In the genomic region with DNA sequence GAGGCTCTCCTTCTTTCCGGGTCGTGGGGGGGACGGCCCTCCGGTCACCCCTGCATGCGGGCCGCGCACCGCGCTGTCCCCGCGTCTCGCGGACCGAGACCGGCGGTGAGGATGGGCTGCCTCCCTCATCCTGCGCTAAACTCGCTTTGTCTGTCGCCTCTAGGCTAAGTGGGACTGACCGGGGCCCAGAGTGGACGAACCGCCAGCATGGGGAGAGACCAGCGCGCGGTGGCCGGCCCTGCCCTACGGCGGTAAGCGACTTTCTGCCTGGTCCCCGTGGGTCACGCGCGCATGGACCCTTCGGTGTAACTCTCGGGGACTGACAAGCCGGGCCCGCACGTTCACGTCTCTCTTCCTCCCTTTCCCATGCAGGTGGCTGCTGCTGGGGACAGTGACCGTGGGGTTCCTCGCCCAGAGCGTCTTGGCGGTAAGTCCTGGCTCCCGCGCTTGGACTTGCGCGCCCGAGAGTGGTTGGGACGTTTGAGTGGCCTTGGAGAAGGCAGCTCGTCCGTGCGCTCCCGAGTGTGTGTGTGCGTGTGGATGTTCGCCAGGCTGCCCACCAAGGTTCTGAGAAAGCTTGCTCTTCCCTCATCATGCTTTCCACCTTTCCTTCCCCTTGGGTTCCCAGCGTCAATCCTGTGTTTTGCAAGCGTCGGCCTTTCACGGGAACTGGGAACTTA, we compare ENCODE assay signal across 10 cellular contexts. TPM values are rescaled to one million over a fixed set of nuclear protein-coding genes. Genes with fewer than 3 reads are reported as not detected.
DNase-seq lines count a peak whose midpoint lies in the region; ATAC-seq and TF ChIP-seq lines count a peak whose summit lies in the region.
"Had no signal": no experiment of that assay in that cellular context is flagged by ENCODE, and none has a peak within 500 bp of the region (broad histone marks: within the 10 kb centered on the region; RNA-seq: fewer than 3 reads in every experiment).

No MANE protein-coding gene starts in this region.

- H3K36me3 Mint-ChIP-seq in GM23338 (ENCODE audit: low read depth), result peaks cover 2% of the 10 kb centered on the region; the same call in 1 of the 3 replicates
- H3K36me3 Mint-ChIP-seq in activated T-helper 1 cell treated with anti-CD3 and anti-CD28 coated beads, Interleukin-12 subunit alpha, Interleukin-12 subunit beta, Interleukin-2, Interleukin-4 antibody, amounts not matched to agents 30 ng/mL and 10 ng/mL and 1 ng/mL, durations not matched to agents 14 hours and 24 hours and 36 hours (ENCODE audit: low read depth), result no peaks in the 10 kb centered on the region
- H3K36me3 Mint-ChIP-seq: activated naive CD4-positive, alpha-beta T cell treated with anti-CD3 and anti-CD28 coated beads, Interleukin-2, amount 50 U/mL, for 24 hours had no signal

- peak; percentile 14 for ATAC-seq in GM23338

- H3K4me3 ChIP-seq in GM23338, result peak overlapping the region; percentile 98
- peak overlapping the region; percentile 83 for H3K4me3 ChIP-seq in left ventricle myocardium inferior
- peak overlapping the region; percentile 72 for H3K4me3 ChIP-seq in rectal smooth muscle tissue (ENCODE audit: low read length)

- intact Hi-C loops in activated T-helper 1 cell treated with anti-CD3 and anti-CD28 coated beads, Interleukin-12 subunit alpha, Interleukin-12 subunit beta, Interleukin-2, Interleukin-4 antibody, amounts not matched to agents 30 ng/mL and 10 ng/mL and 1 ng/mL, durations not matched to agents 14 hours and 24 hours and 36 hours (cut with micrococcal nuclease), result loop anchor here (5.0 kb wide), 2 partner anchors 104 to 1754 kb away; no protein-coding TSS in a partner anchor
- intact Hi-C loops in left ventricle myocardium inferior (cut with micrococcal nuclease), result loop anchor here (10.0 kb wide), 2 partner anchors 83 to 107 kb away; no protein-coding TSS in a partner anchor

- H3K27ac Mint-ChIP-seq in GM23338, result peak overlapping the region; percentile 89; the same call in 1 of the 2 replicates
- H3K27ac Mint-ChIP-seq in activated T-helper 1 cell treated with anti-CD3 and anti-CD28 coated beads, Interleukin-12 subunit alpha, Interleukin-12 subunit beta, Interleukin-2, Interleukin-4 antibody, amounts not matched to agents 30 ng/mL and 10 ng/mL and 1 ng/mL, durations not matched to agents 14 hours and 24 hours and 36 hours, result peak overlapping the region; percentile 78
- H3K27ac Mint-ChIP-seq: activated naive CD4-positive, alpha-beta T cell treated with anti-CD3 and anti-CD28 coated beads, Interleukin-2, amount 50 U/mL, for 24 hours had no signal

- H3K4me2 ChIP-seq in GM23338, result peak overlapping the region; percentile 95

- peaks cover 5% of the 10 kb centered on the region for H4K20me1 ChIP-seq in GM23338 (replicated peaks; ENCODE audit: insufficient read depth)

- peaks cover 6% of the 10 kb centered on the region; the same call in 1 of the 2 replicates for H3K36me3 ChIP-seq in GM23338 (ENCODE audit: insufficient read depth)
- H3K36me3 ChIP-seq in left ventricle myocardium inferior, result no peaks in the 10 kb centered on the region
- H3K36me3 ChIP-seq in rectal smooth muscle tissue (ENCODE audit: control insufficient read depth, insufficient read depth, low read length), result no peaks in the 10 kb centered on the region

- peak overlapping the region; percentile 12 for H2AFZ ChIP-seq in GM23338

- H3K27me3 Mint-ChIP-seq in GM23338 (ENCODE audit: insufficient read depth, low read depth, poor library complexity), result peaks cover 24% of the 10 kb centered on the region
- peaks cover 79% of the 10 kb centered on the region for H3K27me3 Mint-ChIP-seq in activated T-helper 1 cell treated with anti-CD3 and anti-CD28 coated beads, Interleukin-12 subunit alpha, Interleukin-12 subunit beta, Interleukin-2, Interleukin-4 antibody, amounts not matched to agents 30 ng/mL and 10 ng/mL and 1 ng/mL, durations not matched to agents 14 hours and 24 hours and 36 hours (ENCODE audit: insufficient read depth)

- H3K4me1 ChIP-seq in GM23338 (ENCODE audit: insufficient read depth) (peaks cover 27% of the 10 kb centered on the region), left ventricle myocardium inferior (peaks cover 98% of the 10 kb centered on the region), rectal smooth muscle tissue (ENCODE audit: control insufficient read depth, insufficient read depth, low read length) (peaks cover 42% of the 10 kb centered on the region)

- H3K27me3 ChIP-seq in GM23338 (ENCODE audit: insufficient read depth) (peaks cover 31% of the 10 kb centered on the region), left ventricle myocardium inferior (ENCODE audit: low read depth) (no peaks in the 10 kb centered on the region), rectal smooth muscle tissue (ENCODE audit: control insufficient read depth, insufficient read depth, low read length) (no peaks in the 10 kb centered on the region)

- H3K27ac ChIP-seq in GM23338 (ENCODE audit: low read depth) (no peak overlapping the region), left ventricle myocardium inferior (replicated peaks) (peak overlapping the region; percentile 97), rectal smooth muscle tissue (ENCODE audit: low read depth, low read length) (peak overlapping the region; percentile 97)

- no peaks in the 10 kb centered on the region for H3F3A ChIP-seq in GM23338 (replicated peaks; ENCODE audit: low read depth)

- TF ChIP-seq CTCF in GM23338 (conservative IDR thresholded peaks at IDR 0.05; ENCODE audit: low read depth in 2 of 2) (no peak), left ventricle myocardium inferior (IDR thresholded peaks at IDR 0.05; ENCODE audit: borderline replicate concordance) (no peak)

- H3K9me3 ChIP-seq in left ventricle myocardium inferior (replicated peaks), result no peaks in the 10 kb centered on the region

- no peaks in the 10 kb centered on the region for H3K9me2 ChIP-seq in GM23338 (ENCODE audit: insufficient read depth)

- peaks cover 37% of the 10 kb centered on the region for H3K4me1 Mint-ChIP-seq in GM23338
- H3K4me1 Mint-ChIP-seq in activated T-helper 1 cell treated with anti-CD3 and anti-CD28 coated beads, Interleukin-12 subunit alpha, Interleukin-12 subunit beta, Interleukin-2, Interleukin-4 antibody, amounts not matched to agents 30 ng/mL and 10 ng/mL and 1 ng/mL, durations not matched to agents 14 hours and 24 hours and 36 hours (ENCODE audit: low read depth), result peaks cover 15% of the 10 kb centered on the region

- peaks cover 60% of the 10 kb centered on the region for H3K79me2 ChIP-seq in GM23338 (replicated peaks; ENCODE audit: insufficient read depth)

- H3K9ac ChIP-seq in rectal smooth muscle tissue (ENCODE audit: low read length), result peak overlapping the region; percentile 34

- peak overlapping the region; percentile 93 for H3K4me3 Mint-ChIP-seq in GM23338
- no peak overlapping the region for H3K4me3 Mint-ChIP-seq in activated T-helper 1 cell treated with anti-CD3 and anti-CD28 coated beads, Interleukin-12 subunit alpha, Interleukin-12 subunit beta, Interleukin-2, Interleukin-4 antibody, amounts not matched to agents 30 ng/mL and 10 ng/mL and 1 ng/mL, durations not matched to agents 14 hours and 24 hours and 36 hours
- H3K4me3 Mint-ChIP-seq: activated naive CD4-positive, alpha-beta T cell treated with anti-CD3 and anti-CD28 coated beads, Interleukin-2, amount 50 U/mL, for 24 hours had no signal

- DNase-seq in GM23338 (ENCODE audit: low spot score) (peak; percentile 43), left ventricle myocardium inferior (no peak), NCI-H1694 treated with DMSO at 0.1 percent for 48 hours (lab: John Stamatoyannopoulos, UW) (no peak), GM19238 (ENCODE audit: insufficient read length, low spot score) (no peak), H4 (ENCODE audit: low spot score) (no peak)
- DNase-seq in activated T-helper 1 cell treated with anti-CD3 and anti-CD28 coated beads, Interleukin-12 subunit alpha, Interleukin-12 subunit beta, Interleukin-2, Interleukin-4 antibody, amounts not matched to agents 30 ng/mL and 10 ng/mL and 1 ng/mL, durations not matched to agents 14 hours and 24 hours and 36 hours (ENCODE audit: low spot score), result no peak
- DNase-seq in effector CD4-positive, alpha-beta T cell, result no peak
- DNase-seq: NCI-H1092 had no signal

- H3K9me3 Mint-ChIP-seq in GM23338, result peaks cover 3% of the 10 kb centered on the region; the same call in 1 of the 3 replicates
- no peaks in the 10 kb centered on the region for H3K9me3 Mint-ChIP-seq in activated T-helper 1 cell treated with anti-CD3 and anti-CD28 coated beads, Interleukin-12 subunit alpha, Interleukin-12 subunit beta, Interleukin-2, Interleukin-4 antibody, amounts not matched to agents 30 ng/mL and 10 ng/mL and 1 ng/mL, durations not matched to agents 14 hours and 24 hours and 36 hours
- H3K9me3 Mint-ChIP-seq: activated naive CD4-positive, alpha-beta T cell treated with anti-CD3 and anti-CD28 coated beads, Interleukin-2, amount 50 U/mL, for 24 hours had no signal

TF ChIP-seq in GM23338, 12 proteins besides CTCF, POLR2A, EP300 and RAD21:
- TF ChIP-seq ZNF331 (CRISPR knock-in tag; IDR thresholded peaks at IDR 0.05; ENCODE audit: low read depth) (no peak), CREB1 (CRISPR knock-in tag; IDR thresholded peaks at IDR 0.05; ENCODE audit: low read depth) (no peak)
TF ChIP-seq in GM23338: peak in this region for 0.

RNA-seq across cellular contexts. Expression of a gene that starts 0.8 kb away (rescaled TPM):
- 117 and 131 TPM in 2 replicates for total RNA-seq in GM23338 (2014; rRNA removed; shearing (Covaris generic))
- 35.6 and 37.4 TPM in 2 replicates for polyA plus RNA-seq in GM23338 (2016; fragmentation: Nextera tagmentation; extraction: Ambion mirVana)
- total RNA-seq in activated T-helper 1 cell treated with anti-CD3 and anti-CD28 coated beads, Interleukin-12 subunit alpha, Interleukin-12 subunit beta, Interleukin-2, Interleukin-4 antibody, amounts not matched to agents 30 ng/mL and 10 ng/mL and 1 ng/mL, durations not matched to agents 14 hours and 24 hours and 36 hours, result 0.10 TPM in 1 of 2 replicates, not detected in the other
- 117 TPM for total RNA-seq in left ventricle myocardium inferior
- total RNA-seq in H4 (2014; rRNA removed; shearing (Covaris generic)), result 20.4 and 33.3 TPM in 2 replicates

RNA-seq across cellular contexts. Expression of a gene that starts 0.9 kb away (rescaled TPM):
- 110 and 112 TPM in 2 replicates for total RNA-seq in GM23338 (2014; rRNA removed; shearing (Covaris generic))
- 38.7 and 39.1 TPM in 2 replicates for polyA plus RNA-seq in GM23338 (2016; fragmentation: Nextera tagmentation; extraction: Ambion mirVana)
- total RNA-seq in activated T-helper 1 cell treated with anti-CD3 and anti-CD28 coated beads, Interleukin-12 subunit alpha, Interleukin-12 subunit beta, Interleukin-2, Interleukin-4 antibody, amounts not matched to agents 30 ng/mL and 10 ng/mL and 1 ng/mL, durations not matched to agents 14 hours and 24 hours and 36 hours, result not detected in 2 replicates
- 120 TPM for total RNA-seq in left ventricle myocardium inferior
- 56.1 and 66.5 TPM in 2 replicates for total RNA-seq in H4 (2014; rRNA removed; shearing (Covaris generic))

Comparison
In these comparisons a context has a peak if more than half of its experiments do, and no peak if none do; other contexts are left out.
1. RNA of a gene that starts 0.8 kb away (total RNA-seq): 117 to 131 TPM in GM23338, 117 TPM in left ventricle myocardium inferior (single experiment) and 20.4 to 33.3 TPM in H4; 0.10 TPM in activated T-helper 1 cell treated with anti-CD3 and anti-CD28 coated beads, Interleukin-12 subunit alpha, Interleukin-12 subunit beta, Interleukin-2, Interleukin-4 antibody, amounts not matched to agents 30 ng/mL and 10 ng/mL and 1 ng/mL, durations not matched to agents 14 hours and 24 hours and 36 hours; every median in the first group is over 10 times any median in the second.
2. RNA of a gene that starts 0.9 kb away (total RNA-seq): 120 TPM in left ventricle myocardium inferior (single experiment), 110 to 112 TPM in GM23338 and 56.1 to 66.5 TPM in H4; not detected in activated T-helper 1 cell treated with anti-CD3 and anti-CD28 coated beads, Interleukin-12 subunit alpha, Interleukin-12 subunit beta, Interleukin-2, Interleukin-4 antibody, amounts not matched to agents 30 ng/mL and 10 ng/mL and 1 ng/mL, durations not matched to agents 14 hours and 24 hours and 36 hours; every median in the first group is over 10 times any median in the second.
3. Peak in every context shown above with its lines, with median percentiles within 50 percentile points of each other: H3K4me3 ChIP-seq.